8 cellular contexts compared by ENCODE assay signal in the genomic region with DNA sequence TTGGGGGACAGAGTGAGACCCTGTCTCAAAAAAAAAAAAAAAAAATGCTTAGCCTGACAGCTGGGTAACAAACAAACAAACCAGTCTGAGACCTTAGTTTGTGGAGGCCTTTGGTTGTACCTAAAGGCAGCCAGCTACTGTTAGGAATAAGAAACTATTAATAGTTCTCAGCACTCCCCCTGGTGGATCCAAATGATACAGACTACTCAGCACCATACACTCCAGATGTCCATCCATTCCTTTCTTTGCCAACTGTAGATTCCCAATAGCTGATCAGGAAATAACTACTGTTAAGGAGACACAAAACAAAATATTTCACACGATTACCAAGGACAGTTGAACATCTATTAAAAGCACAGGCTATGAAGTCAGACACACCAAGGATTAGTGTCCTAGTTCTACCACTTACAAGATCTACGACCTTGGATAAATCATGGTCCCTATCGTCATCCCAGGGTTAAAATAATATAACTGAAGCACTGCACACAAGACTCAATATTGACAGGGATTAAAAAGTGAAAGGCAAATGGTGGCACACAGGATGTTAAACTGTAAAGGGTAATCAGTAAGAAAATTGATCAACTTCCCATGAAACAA. TPM values are rescaled to one million over a fixed set of nuclear protein-coding genes. Genes with fewer than 3 reads are reported as not detected.
DNase-seq lines count a peak whose midpoint lies in the region; ATAC-seq and TF ChIP-seq lines count a peak whose summit lies in the region.

No MANE protein-coding gene starts in this region.

- no peaks in the 10 kb centered on the region for H3K27me3 Mint-ChIP-seq in glutamatergic neuron (ENCODE audit: unreplicated experiment)

- no peaks in the 10 kb centered on the region for H3K36me3 Mint-ChIP-seq in glutamatergic neuron (ENCODE audit: unreplicated experiment)

- H3K27ac ChIP-seq in VCaP, result no peak overlapping the region

- no peaks in the 10 kb centered on the region for H3K9me3 Mint-ChIP-seq in glutamatergic neuron (ENCODE audit: unreplicated experiment)

- peak; percentile 29 for DNase-seq in SIG-M5 treated with dmso at 0.1 percent for 504 hours (lab: John Stamatoyannopoulos, UW; ENCODE audit: unreplicated experiment)
- DNase-seq in SIG-M5 (lab: John Stamatoyannopoulos, UW), result no peak
- DNase-seq in NCI-H1930 (lab: John Stamatoyannopoulos, UW), result peak; percentile 3 to 24
- DNase-seq in glutamatergic neuron, result no peak
- DNase-seq in retinal pigment epithelial cell (ENCODE audit: low read depth), result no peak

- H3K4me1 Mint-ChIP-seq in glutamatergic neuron (ENCODE audit: low read depth, unreplicated experiment), result peaks cover 6% of the 10 kb centered on the region

- peak; percentile 72 for ATAC-seq in GM21723 (IDR thresholded peaks at IDR 0.05; ENCODE audit: unreplicated experiment)
- ATAC-seq in GM18870 (IDR thresholded peaks at IDR 0.05; ENCODE audit: unreplicated experiment), result no peak

- H3K27ac Mint-ChIP-seq in glutamatergic neuron (ENCODE audit: unreplicated experiment), result no peak overlapping the region

- TF ChIP-seq CTCF in VCaP (conservative IDR thresholded peaks at IDR 0.05) (peak; percentile 88), glutamatergic neuron (IDR thresholded peaks at IDR 0.05; ENCODE audit: partially characterized antibody, unreplicated experiment) (peak; percentile 73), retinal pigment epithelial cell (conservative IDR thresholded peaks at IDR 0.05; ENCODE audit: low read depth, low read length) (peak; percentile 78)

- no peak overlapping the region for H3K4me3 ChIP-seq in retinal pigment epithelial cell (ENCODE audit: low read length)

- no peak overlapping the region for H3K4me3 Mint-ChIP-seq in glutamatergic neuron (ENCODE audit: unreplicated experiment)

RNA-seq across cellular contexts. Expression of gene CLDN25, which starts 17.2 kb away (rescaled TPM):
- total RNA-seq in glutamatergic neuron (ENCODE audit: unreplicated experiment), result not detected

RNA-seq across cellular contexts. Expression of gene ZW10, which starts 23.3 kb away (rescaled TPM):
- 10.5 TPM for total RNA-seq in glutamatergic neuron (ENCODE audit: unreplicated experiment)

Comparison
In these comparisons a context has a peak if more than half of its experiments do, and no peak if none do; other contexts are left out.
1. DNase-seq: peak in SIG-M5 treated with dmso at 0.1 percent for 504 hours (single experiment) and NCI-H1930 (2 of 2); none in SIG-M5 (single experiment), glutamatergic neuron (single experiment) and retinal pigment epithelial cell (single experiment).
2. Peak in every context shown above with its lines, with median percentiles within 50 percentile points of each other: CTCF ChIP-seq.